Comparison of ENCODE assay signal across 10 cellular contexts in the genomic region with DNA sequence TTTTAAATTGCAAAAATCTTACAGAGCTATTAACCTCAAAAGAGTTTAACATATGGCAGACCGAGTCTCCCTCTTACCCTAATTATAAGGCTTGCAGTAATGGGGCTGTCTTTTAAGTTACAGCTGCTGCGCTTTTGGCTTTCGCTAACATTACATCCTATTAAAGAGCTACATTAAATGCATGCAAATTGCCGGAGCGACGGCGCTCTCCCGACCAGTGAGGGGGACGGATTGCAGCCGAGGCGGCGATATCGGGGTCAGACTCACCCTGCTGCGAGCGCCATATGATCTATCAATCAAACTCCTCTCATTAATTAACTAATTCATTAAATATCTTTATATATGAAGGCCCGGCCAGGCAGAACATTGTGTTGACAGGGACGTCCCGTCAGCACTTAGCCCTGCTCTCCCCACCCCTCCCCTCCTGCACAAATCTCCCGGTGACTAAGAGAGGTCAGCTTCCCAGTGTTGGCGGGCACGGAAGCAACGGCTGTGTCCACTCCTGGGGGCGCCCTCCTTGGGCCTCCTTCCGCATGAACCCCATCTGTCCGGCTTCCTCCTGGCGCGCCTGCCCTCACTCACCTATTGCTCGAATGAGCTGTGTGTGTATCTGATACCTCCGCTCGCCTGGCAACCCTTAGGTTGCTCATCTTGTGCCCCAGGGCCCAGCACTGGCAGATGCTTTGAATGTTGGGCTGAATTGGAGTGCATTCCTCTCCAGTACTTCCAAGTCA.
DNase-seq lines count a peak whose midpoint lies in the region; ATAC-seq and TF ChIP-seq lines count a peak whose summit lies in the region.
"Had no signal": no experiment of that assay in that cellular context is flagged by ENCODE, and none has a peak within 500 bp of the region (broad histone marks: within the 10 kb centered on the region; RNA-seq: fewer than 3 reads in every experiment).

No MANE protein-coding gene starts in this region.

- peaks cover 11% of the 10 kb centered on the region for H3K27me3 ChIP-seq in brain microvascular endothelial cell (replicated peaks)
- H3K27me3 ChIP-seq in thoracic aorta (replicated peaks; ENCODE audit: insufficient read depth): no peaks in the 10 kb centered on the region

- ATAC-seq in thoracic aorta (ENCODE audit: insufficient number of reproducible peaks, low FRiP score, low read depth) (no peak), GM18868 (IDR thresholded peaks at IDR 0.05; ENCODE audit: unreplicated experiment) (no peak), HG03097 (IDR thresholded peaks at IDR 0.05; ENCODE audit: low FRiP score, unreplicated experiment) (no peak)

- H3K36me3 ChIP-seq in brain microvascular endothelial cell (replicated peaks): no peaks in the 10 kb centered on the region
- no peaks in the 10 kb centered on the region for H3K36me3 ChIP-seq in thoracic aorta

- TF ChIP-seq CTCF in brain microvascular endothelial cell (IDR thresholded peaks at IDR 0.05; ENCODE audit: low read depth, low read length, missing control alignments) (no peak), thoracic aorta (IDR thresholded peaks at IDR 0.05) (no peak), RWPE1 (conservative IDR thresholded peaks at IDR 0.05; ENCODE audit: low read depth) (no peak)

- peak overlapping the region; percentile 49 for H3K4me3 ChIP-seq in brain microvascular endothelial cell (ENCODE audit: low read depth, low read length)
- peak overlapping the region; percentile 62 for H3K4me3 ChIP-seq in thoracic aorta

- POLR2A ChIA-PET in RWPE1 (lab: Yijun Ruan, JAX; ENCODE audit: low non-redundant PET): interaction anchor here (0.7 kb wide), 1 partner anchor 135 kb away, joined by 3 read pairs; no protein-coding TSS in a partner anchor

- DNase-seq in NCI-H748 (lab: John Stamatoyannopoulos, UW; ENCODE audit: unreplicated experiment) (peak; percentile 40), NCI-H748 treated with DMSO at 0.1 percent for 48 hours (lab: John Stamatoyannopoulos, UW) (no peak), brain microvascular endothelial cell (no peak), iPS-NIHi7 (ENCODE audit: extremely low spot score) (peak; percentile 41), thoracic aorta (ENCODE audit: low spot score) (no peak), RWPE1 (ENCODE audit: low spot score) (no peak)
- DNase-seq: activated effector memory CD4-positive, alpha-beta T cell treated with Interleukin-2 at 50 U/mL for 16 hours; stimulated activated CD4-positive, alpha-beta T cell treated with anti-CD3 and anti-CD28 coated beads, Interleukin-4, amount 100 ng/mL, for 1 hour had no signal

- H3K9me3 ChIP-seq in thoracic aorta: no peaks in the 10 kb centered on the region

- CTCF ChIA-PET in RWPE1 (lab: Yijun Ruan, JAX): no interaction called here

- in situ Hi-C loops in brain microvascular endothelial cell (cut with HindIII; ENCODE audit: low pct_ligation_motif_present, low sequenced_read_pairs): no loop called here

- H3K27ac ChIP-seq in brain microvascular endothelial cell (no peak overlapping the region), thoracic aorta (no peak overlapping the region), RWPE1 (no peak overlapping the region)

- peaks cover 0 to 10% of the 10 kb centered on the region in 2 donors for H3K4me1 ChIP-seq in thoracic aorta (ENCODE audit: control insufficient read depth in 1 of 2, low read depth in 2 of 2)

Comparison
In these comparisons a context has a peak if more than half of its experiments do, and no peak if none do; other contexts are left out.
1. DNase-seq: peak in NCI-H748 (single experiment) and iPS-NIHi7 (single experiment); none in NCI-H748 treated with DMSO at 0.1 percent for 48 hours (single experiment), brain microvascular endothelial cell (single experiment), thoracic aorta (single experiment) and RWPE1 (single experiment).